Comparison of ENCODE assay signal across 8 cellular contexts in the genomic region with DNA sequence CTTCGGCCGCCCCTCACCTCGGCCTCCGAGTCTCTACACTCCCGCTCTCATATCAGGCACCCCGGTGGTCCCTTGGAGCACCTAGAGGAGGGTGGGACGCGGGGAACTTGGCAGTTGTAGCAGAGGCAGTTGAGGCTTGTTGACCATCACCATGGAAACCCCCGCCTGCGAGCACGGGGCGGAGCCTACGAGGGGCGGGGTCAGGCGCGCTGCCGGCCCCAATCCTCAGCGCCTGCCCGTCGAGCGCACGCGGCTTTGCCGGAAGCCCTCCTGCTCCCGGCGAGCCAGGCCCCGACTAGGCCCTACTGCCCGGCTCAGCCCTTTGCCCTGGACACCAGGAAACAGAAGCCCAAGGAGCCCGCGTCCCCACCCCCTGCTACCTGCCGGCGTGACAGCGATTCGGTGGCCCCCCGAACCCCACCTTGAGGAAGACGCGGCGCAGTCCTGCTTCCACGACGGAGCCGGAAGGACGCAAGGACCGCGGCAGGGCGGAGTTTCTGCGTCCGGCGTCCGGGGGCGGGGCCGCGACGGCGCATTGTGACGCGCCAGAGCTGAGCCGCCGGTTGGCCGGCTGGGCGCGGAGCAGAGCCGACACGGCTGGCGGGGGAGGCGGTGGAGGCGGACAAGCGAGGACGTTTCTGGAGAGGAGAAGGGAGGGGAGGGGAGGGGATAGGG. TPM values are rescaled to one million over a fixed set of nuclear protein-coding genes. Genes with fewer than 3 reads are reported as not detected.
A peak's percentile ranks its signal among the peaks of the same experiment; 100 is the strongest.
DNase-seq lines count a peak whose midpoint lies in the region; ATAC-seq and TF ChIP-seq lines count a peak whose summit lies in the region.

A gene with protein sequence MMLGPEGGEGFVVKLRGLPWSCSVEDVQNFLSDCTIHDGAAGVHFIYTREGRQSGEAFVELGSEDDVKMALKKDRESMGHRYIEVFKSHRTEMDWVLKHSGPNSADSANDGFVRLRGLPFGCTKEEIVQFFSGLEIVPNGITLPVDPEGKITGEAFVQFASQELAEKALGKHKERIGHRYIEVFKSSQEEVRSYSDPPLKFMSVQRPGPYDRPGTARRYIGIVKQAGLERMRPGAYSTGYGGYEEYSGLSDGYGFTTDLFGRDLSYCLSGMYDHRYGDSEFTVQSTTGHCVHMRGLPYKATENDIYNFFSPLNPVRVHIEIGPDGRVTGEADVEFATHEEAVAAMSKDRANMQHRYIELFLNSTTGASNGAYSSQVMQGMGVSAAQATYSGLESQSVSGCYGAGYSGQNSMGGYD (minus strand): TSS at position 477 of the 675 bp plus-strand sequence. CDS start 21,302 bp downstream, outside the sequence.

- H2BK12ac ChIP-seq in H9 (ENCODE audit: insufficient read length, low read depth, low read length), result no peak within 1 kb of the TSS

- H2BK20ac ChIP-seq in H9 (ENCODE audit: low read depth, low read length, poor library complexity, severe bottlenecking), result no peak within 1 kb of the TSS

- H3K18ac ChIP-seq in H9 (ENCODE audit: insufficient read length, low read depth, low read length), result peak within 1 kb of the TSS; percentile 94

- peaks cover 4% of the 10 kb centered on the region for H3K23me2 ChIP-seq in H9 (ENCODE audit: insufficient read length, low read depth, low read length, poor library complexity, severe bottlenecking)

- no peaks in the 10 kb centered on the region for H3F3A ChIP-seq in neural cell (ENCODE audit: insufficient read depth, low read length, poor library complexity, severe bottlenecking)

- H4K8ac ChIP-seq in H9 (replicated peaks; ENCODE audit: insufficient read length, low read depth, low read length), result no peak within 1 kb of the TSS

- H2AFZ ChIP-seq in H9 (ENCODE audit: low read length) (no peak within 1 kb of the TSS), neural cell (ENCODE audit: low read depth, low read length) (peak within 1 kb of the TSS; percentile 83)

- TF ChIP-seq EP300 in neural cell (conservative IDR thresholded peaks at IDR 0.05; ENCODE audit: poor library complexity, severe bottlenecking), result no peak

- H3K4me2 ChIP-seq in H9 (ENCODE audit: insufficient read depth, insufficient read length, low read length), result peak within 1 kb of the TSS; percentile 64
- peak within 1 kb of the TSS; percentile 15 for H3K4me2 ChIP-seq in neural cell (ENCODE audit: low read length)

- peaks cover 1% of the 10 kb centered on the region; the same call in 1 of the 2 replicates for H3K27me3 Mint-ChIP-seq in H9 (ENCODE audit: low read depth)
- H3K27me3 Mint-ChIP-seq in stimulated activated naive CD8-positive, alpha-beta T cell treated with anti-CD3 and anti-CD28 coated beads, Interleukin-15, amount 100 ng/mL, for 72 hours, result no peaks in the 10 kb centered on the region

- peak within 1 kb of the TSS; percentile 81 for H3K4me3 ChIP-seq in neural cell (ENCODE audit: low read length)

- H3K23ac ChIP-seq in H9 (ENCODE audit: insufficient read length, low read depth, low read length), result no peak within 1 kb of the TSS

- H3K9ac ChIP-seq in ES-I3 (ENCODE audit: low read depth, low read length) (peak within 1 kb of the TSS; percentile 82), H9 (ENCODE audit: extremely low read depth, insufficient read length, low read length) (peak within 1 kb of the TSS; percentile 90), neural cell (ENCODE audit: low read length) (peak within 1 kb of the TSS; percentile 72)

- H3K79me1 ChIP-seq in H9 (ENCODE audit: insufficient read depth, low read depth, low read length, poor library complexity, severe bottlenecking), result no peaks in the 10 kb centered on the region

- H4K20me1 ChIP-seq in H9 (ENCODE audit: control insufficient read depth, insufficient read depth, insufficient read length), result no peaks in the 10 kb centered on the region
- no peaks in the 10 kb centered on the region for H4K20me1 ChIP-seq in neural cell (ENCODE audit: insufficient read depth)

- TF ChIP-seq RAD21 in neural cell (conservative IDR thresholded peaks at IDR 0.05), result peak; percentile 17

- peaks cover 20 to 31% of the 10 kb centered on the region in 2 experiments for H3K4me1 Mint-ChIP-seq in H9
- peaks cover 33% of the 10 kb centered on the region for H3K4me1 Mint-ChIP-seq in stimulated activated naive CD8-positive, alpha-beta T cell treated with anti-CD3 and anti-CD28 coated beads, Interleukin-15, amount 100 ng/mL, for 72 hours

- no CpG with 5 or more reads among the region's 68 CpGs for WGBS in H9 (ENCODE audit: extremely low coverage, insufficient read length, low lambda C conversion rate)

- ATAC-seq in stimulated activated naive CD8-positive, alpha-beta T cell treated with anti-CD3 and anti-CD28 coated beads, Interleukin-15, amount 100 ng/mL, for 72 hours, result peak; percentile 84

- H3K36me3 ChIP-seq in ES-I3 (ENCODE audit: insufficient read depth, low read length) (no peaks in the 10 kb centered on the region), neural cell (ENCODE audit: insufficient read depth, low read length) (no peaks in the 10 kb centered on the region)

- peaks cover 0 to 18% (median 7%) of the 10 kb centered on the region in 3 experiments; a peak in 4 of 7 replicates for H3K36me3 Mint-ChIP-seq in H9 (ENCODE audit: insufficient read depth in 1 of 3, low read depth in 3 of 3)

- peak within 1 kb of the TSS; percentile 95 for H3K14ac ChIP-seq in H9 (ENCODE audit: insufficient read depth, low read length)

- H2BK15ac ChIP-seq in H9 (ENCODE audit: low read depth, low read length), result no peak within 1 kb of the TSS

- H3K27ac ChIP-seq in H9 (ENCODE audit: insufficient read length, low read depth, low read length) (peak within 1 kb of the TSS; percentile 3), neural cell (ENCODE audit: low read length) (peak within 1 kb of the TSS; percentile 71)

- no peak within 1 kb of the TSS for H2BK5ac ChIP-seq in H9 (ENCODE audit: insufficient read length, low read length)

- peaks cover 34% of the 10 kb centered on the region for H3K79me2 ChIP-seq in H9 (ENCODE audit: insufficient read depth, low read length)
- peaks cover 22% of the 10 kb centered on the region for H3K79me2 ChIP-seq in neural cell (replicated peaks; ENCODE audit: insufficient read depth, low read length)

- no peak within 1 kb of the TSS for H2AK5ac ChIP-seq in H9 (ENCODE audit: insufficient read length, low read length)

- peak within 1 kb of the TSS; percentile 63 for H2BK120ac ChIP-seq in H9 (ENCODE audit: low read depth, low read length, poor library complexity, severe bottlenecking)

- H4K5ac ChIP-seq in H9 (ENCODE audit: insufficient read length, low read depth, low read length), result no peak within 1 kb of the TSS

- no peaks in the 10 kb centered on the region for H3K9me3 ChIP-seq in ES-I3 (ENCODE audit: control insufficient read depth, insufficient read depth, low read length)
- no peaks in the 10 kb centered on the region for H3K9me3 ChIP-seq in H9 (ENCODE audit: control insufficient read depth, low read depth, low read length)
- no peaks in the 10 kb centered on the region for H3K9me3 ChIP-seq in neural cell (ENCODE audit: low read length)

- peak within 1 kb of the TSS; percentile 97 to 99 (median 99); a peak in 6 of 7 replicates for H3K27ac Mint-ChIP-seq in H9
- peak within 1 kb of the TSS; percentile 97 to 100 for H3K27ac Mint-ChIP-seq in stimulated activated naive CD8-positive, alpha-beta T cell treated with anti-CD3 and anti-CD28 coated beads, Interleukin-15, amount 100 ng/mL, for 72 hours

- DNase-seq in H9, result peak; percentile 97
- DNase-seq in M059J (ENCODE audit: low read depth), result peak; percentile 91
- DNase-seq in SIG-M5 (lab: John Stamatoyannopoulos, UW), result peak; percentile 29
- peak; percentile 88 for DNase-seq in activated gamma-delta T cell (lab: John Stamatoyannopoulos, UW)
- DNase-seq in fibroblast of the conjunctiva (ENCODE audit: low read depth), result peak; percentile 93
- peak; percentile 97 for DNase-seq in stimulated activated naive CD8-positive, alpha-beta T cell treated with anti-CD3 and anti-CD28 coated beads, Interleukin-15, amount 100 ng/mL, for 72 hours

- no peak for TF ChIP-seq CTCF in H9 (conservative IDR thresholded peaks at IDR 0.05)
- peak; percentile 21 for TF ChIP-seq CTCF in neural cell (IDR thresholded peaks at IDR 0.05; ENCODE audit: poor library complexity, severe bottlenecking)

- H3K27me3 ChIP-seq in H9 (ENCODE audit: insufficient read depth, low read length) (no peaks in the 10 kb centered on the region), neural cell (ENCODE audit: insufficient read depth, low read depth, low read length) (peaks cover 5% of the 10 kb centered on the region)

- no peaks in the 10 kb centered on the region for H3K9me2 ChIP-seq in neural cell (ENCODE audit: insufficient read depth, low read length)

- H3K4me1 ChIP-seq in ES-I3 (ENCODE audit: insufficient read depth, low read length) (peaks cover 15% of the 10 kb centered on the region; the same call in 1 of the 2 replicates), H9 (ENCODE audit: insufficient read depth, low read length) (no peaks in the 10 kb centered on the region)

- H3T11ph ChIP-seq in H9 (ENCODE audit: low read length), result no peak within 1 kb of the TSS

- H3K4me3 Mint-ChIP-seq in H9, result peak within 1 kb of the TSS; percentile 98 to 99
- peak within 1 kb of the TSS; percentile 95 to 99 for H3K4me3 Mint-ChIP-seq in stimulated activated naive CD8-positive, alpha-beta T cell treated with anti-CD3 and anti-CD28 coated beads, Interleukin-15, amount 100 ng/mL, for 72 hours

- no peak within 1 kb of the TSS; the same call in 1 of the 2 replicates for H3K4ac ChIP-seq in H9 (ENCODE audit: low read depth, low read length)

- H3K9me3 Mint-ChIP-seq in H9, result peaks cover 2 to 3% of the 10 kb centered on the region in 2 experiments; a peak in 2 of 5 replicates
- H3K9me3 Mint-ChIP-seq in stimulated activated naive CD8-positive, alpha-beta T cell treated with anti-CD3 and anti-CD28 coated beads, Interleukin-15, amount 100 ng/mL, for 72 hours, result no peaks in the 10 kb centered on the region

- no peak within 1 kb of the TSS for H4K91ac ChIP-seq in H9 (ENCODE audit: insufficient read length, low read depth, low read length)

- no peak within 1 kb of the TSS for H3K56ac ChIP-seq in H9 (ENCODE audit: insufficient read length, low read depth, low read length)

TF ChIP-seq in neural cell, 6 proteins besides CTCF, POLR2A, EP300 and RAD21 (continues in another document):
- TF ChIP-seq TAF1 (IDR thresholded peaks at IDR 0.05; ENCODE audit: low read depth) (no peak), SMC3 (conservative IDR thresholded peaks at IDR 0.05; ENCODE audit: poor library complexity) (no peak)

RNA-seq across cellular contexts. Expression of the gene that starts here (rescaled TPM):
- 411 and 420 TPM in 2 replicates for total RNA-seq in H9 (2021)
- 129 and 179 TPM in 2 replicates for total RNA-seq in M059J (2014; rRNA removed; shearing (Covaris generic))
- 65.0 and 65.8 TPM in 2 replicates for polyA plus RNA-seq in neural cell
- 73.0 and 77.0 TPM in 2 replicates for polyA minus RNA-seq in neural cell

Comparison
In these comparisons a context has a peak if more than half of its experiments do, and no peak if none do; other contexts are left out.
1. Peak in every context shown above with its lines: DNase-seq, ATAC-seq, H3K4me3 ChIP-seq and H3K27ac ChIP-seq.
2. DNase-seq: peak in every context shown above with its lines; median percentile 97 in H9; 97 in stimulated activated naive CD8-positive, alpha-beta T cell treated with anti-CD3 and anti-CD28 coated beads, Interleukin-15, amount 100 ng/mL, for 72 hours; 93 in fibroblast of the conjunctiva; 91 in M059J; 88 in activated gamma-delta T cell; 29 in SIG-M5.